In genomic region chr1:236002025-236002390, GRCh38 we compare ENCODE assay signal across 15 cellular contexts.
DNase-seq lines count a peak whose midpoint lies in the region; ATAC-seq and TF ChIP-seq lines count a peak whose summit lies in the region.
"Had no signal": no experiment of that assay in that cellular context is flagged by ENCODE, and none has a peak within 500 bp of the region (broad histone marks: within the 10 kb centered on the region; RNA-seq: fewer than 3 reads in every experiment).

No MANE protein-coding gene starts in this region.

- no peak for TF ChIP-seq EP300 in upper lobe of left lung (IDR thresholded peaks at IDR 0.05)

- peak overlapping the region in 2 of 4 donors; percentile 9 to 57 for H3K27ac ChIP-seq in upper lobe of left lung

- H3K36me3 ChIP-seq in upper lobe of left lung = peaks cover 0 to 3% (median 0%) of the 10 kb centered on the region in 4 donors

- H3K4me3 ChIP-seq in upper lobe of left lung = no peak overlapping the region

- peak overlapping the region; percentile 7 for H3K27ac Mint-ChIP-seq in activated CD4-positive, alpha-beta memory T cell treated with anti-CD3 and anti-CD28 coated beads, Interleukin-2, amount 10 ng/mL, durations not matched to agents 7 days and 5 days
- no peak overlapping the region for H3K27ac Mint-ChIP-seq in activated CD4-positive, alpha-beta memory T cell treated with anti-CD3 and anti-CD28 coated beads for 36 hours
- peak overlapping the region; percentile 25 for H3K27ac Mint-ChIP-seq in activated T-helper 1 cell treated with anti-CD3 and anti-CD28 coated beads, Interleukin-12 subunit alpha, Interleukin-12 subunit beta, Interleukin-2, Interleukin-4 antibody, amounts not matched to agents 30 ng/mL and 10 ng/mL and 1 ng/mL, durations not matched to agents 14 hours and 24 hours and 36 hours

- POLR2A ChIA-PET in activated CD4-positive, alpha-beta memory T cell treated with anti-CD3 and anti-CD28 coated beads, Interleukin-2, amount 10 ng/mL, durations not matched to agents 7 days and 5 days (lab: Charles Lee) = interaction anchor here (0.8 kb wide), 1 partner anchor 27 kb away, joined by 3 read pairs; no protein-coding TSS in a partner anchor
- POLR2A ChIA-PET in activated CD4-positive, alpha-beta memory T cell treated with anti-CD3 and anti-CD28 coated beads for 36 hours (lab: Charles Lee) = no interaction called here

- H3K9me3 ChIP-seq in upper lobe of left lung = no peaks in the 10 kb centered on the region

- no peaks in the 10 kb centered on the region for H3K27me3 Mint-ChIP-seq in activated CD4-positive, alpha-beta memory T cell treated with anti-CD3 and anti-CD28 coated beads, Interleukin-2, amount 10 ng/mL, durations not matched to agents 7 days and 5 days
- no peaks in the 10 kb centered on the region for H3K27me3 Mint-ChIP-seq in activated CD4-positive, alpha-beta memory T cell treated with anti-CD3 and anti-CD28 coated beads for 36 hours
- peaks cover 3% of the 10 kb centered on the region for H3K27me3 Mint-ChIP-seq in activated T-helper 1 cell treated with anti-CD3 and anti-CD28 coated beads, Interleukin-12 subunit alpha, Interleukin-12 subunit beta, Interleukin-2, Interleukin-4 antibody, amounts not matched to agents 30 ng/mL and 10 ng/mL and 1 ng/mL, durations not matched to agents 14 hours and 24 hours and 36 hours (ENCODE audit: insufficient read depth)

- no peaks in the 10 kb centered on the region for H3K27me3 ChIP-seq in upper lobe of left lung

- peaks cover 9% of the 10 kb centered on the region for H3K36me3 Mint-ChIP-seq in activated CD4-positive, alpha-beta memory T cell treated with anti-CD3 and anti-CD28 coated beads, Interleukin-2, amount 10 ng/mL, durations not matched to agents 7 days and 5 days (ENCODE audit: low read depth)
- H3K36me3 Mint-ChIP-seq in activated CD4-positive, alpha-beta memory T cell treated with anti-CD3 and anti-CD28 coated beads for 36 hours = no peaks in the 10 kb centered on the region
- H3K36me3 Mint-ChIP-seq in activated T-helper 1 cell treated with anti-CD3 and anti-CD28 coated beads, Interleukin-12 subunit alpha, Interleukin-12 subunit beta, Interleukin-2, Interleukin-4 antibody, amounts not matched to agents 30 ng/mL and 10 ng/mL and 1 ng/mL, durations not matched to agents 14 hours and 24 hours and 36 hours (ENCODE audit: low read depth) = no peaks in the 10 kb centered on the region

- peak; percentile 77 for ATAC-seq in left colon
- peak; percentile 3 to 13 for ATAC-seq in upper lobe of left lung (ENCODE audit: low FRiP score in 2 of 2)
- ATAC-seq: HCT116 had no signal

- intact Hi-C loops in activated CD4-positive, alpha-beta memory T cell treated with anti-CD3 and anti-CD28 coated beads for 36 hours (cut with micrococcal nuclease) = no loop called here
- intact Hi-C loops in activated T-helper 1 cell treated with anti-CD3 and anti-CD28 coated beads, Interleukin-12 subunit alpha, Interleukin-12 subunit beta, Interleukin-2, Interleukin-4 antibody, amounts not matched to agents 30 ng/mL and 10 ng/mL and 1 ng/mL, durations not matched to agents 14 hours and 24 hours and 36 hours (cut with micrococcal nuclease) = loop anchor here (5.0 kb wide), 1 partner anchor 80 kb away; no protein-coding TSS in a partner anchor
- intact Hi-C loops in left colon (cut with DNase I, micrococcal nuclease) = no loop called here

- peaks cover 3 to 23% (median 17%) of the 10 kb centered on the region in 4 donors for H3K4me1 ChIP-seq in upper lobe of left lung

- peaks cover 65% of the 10 kb centered on the region for H3K4me1 Mint-ChIP-seq in activated CD4-positive, alpha-beta memory T cell treated with anti-CD3 and anti-CD28 coated beads, Interleukin-2, amount 10 ng/mL, durations not matched to agents 7 days and 5 days
- H3K4me1 Mint-ChIP-seq in activated CD4-positive, alpha-beta memory T cell treated with anti-CD3 and anti-CD28 coated beads for 36 hours (ENCODE audit: low read depth) = peaks cover 48% of the 10 kb centered on the region
- H3K4me1 Mint-ChIP-seq in activated T-helper 1 cell treated with anti-CD3 and anti-CD28 coated beads, Interleukin-12 subunit alpha, Interleukin-12 subunit beta, Interleukin-2, Interleukin-4 antibody, amounts not matched to agents 30 ng/mL and 10 ng/mL and 1 ng/mL, durations not matched to agents 14 hours and 24 hours and 36 hours (ENCODE audit: low read depth) = peaks cover 64% of the 10 kb centered on the region

- TF ChIP-seq POLR2A in upper lobe of left lung (IDR thresholded peaks at IDR 0.05) = no peak

- H3K9me3 Mint-ChIP-seq in activated CD4-positive, alpha-beta memory T cell treated with anti-CD3 and anti-CD28 coated beads, Interleukin-2, amount 10 ng/mL, durations not matched to agents 7 days and 5 days = peaks cover 5% of the 10 kb centered on the region
- H3K9me3 Mint-ChIP-seq in activated CD4-positive, alpha-beta memory T cell treated with anti-CD3 and anti-CD28 coated beads for 36 hours = no peaks in the 10 kb centered on the region
- no peaks in the 10 kb centered on the region for H3K9me3 Mint-ChIP-seq in activated T-helper 1 cell treated with anti-CD3 and anti-CD28 coated beads, Interleukin-12 subunit alpha, Interleukin-12 subunit beta, Interleukin-2, Interleukin-4 antibody, amounts not matched to agents 30 ng/mL and 10 ng/mL and 1 ng/mL, durations not matched to agents 14 hours and 24 hours and 36 hours
- H3K9me3 Mint-ChIP-seq: CD14-positive monocyte had no signal

- TF ChIP-seq CTCF in upper lobe of left lung (IDR thresholded peaks at IDR 0.05) = no peak

- no peak overlapping the region for H3K4me3 Mint-ChIP-seq in activated CD4-positive, alpha-beta memory T cell treated with anti-CD3 and anti-CD28 coated beads, Interleukin-2, amount 10 ng/mL, durations not matched to agents 7 days and 5 days
- no peak overlapping the region for H3K4me3 Mint-ChIP-seq in activated CD4-positive, alpha-beta memory T cell treated with anti-CD3 and anti-CD28 coated beads for 36 hours
- H3K4me3 Mint-ChIP-seq in activated T-helper 1 cell treated with anti-CD3 and anti-CD28 coated beads, Interleukin-12 subunit alpha, Interleukin-12 subunit beta, Interleukin-2, Interleukin-4 antibody, amounts not matched to agents 30 ng/mL and 10 ng/mL and 1 ng/mL, durations not matched to agents 14 hours and 24 hours and 36 hours = no peak overlapping the region
- H3K4me3 Mint-ChIP-seq: CD14-positive monocyte had no signal

- CTCF ChIA-PET in activated CD4-positive, alpha-beta memory T cell treated with anti-CD3 and anti-CD28 coated beads, Interleukin-2, amount 10 ng/mL, durations not matched to agents 7 days and 5 days (lab: Charles Lee) = interaction anchor here (1.8 kb wide), 1 partner anchor 30 kb away, joined by 10 read pairs; no protein-coding TSS in a partner anchor
- CTCF ChIA-PET in activated CD4-positive, alpha-beta memory T cell treated with anti-CD3 and anti-CD28 coated beads for 36 hours (lab: Charles Lee) = no interaction called here

- DNase-seq in activated CD4-positive, alpha-beta memory T cell treated with anti-CD3 and anti-CD28 coated beads, Interleukin-2, amount 10 ng/mL, durations not matched to agents 7 days and 5 days = no peak
- DNase-seq in activated CD4-positive, alpha-beta memory T cell treated with anti-CD3 and anti-CD28 coated beads for 36 hours = no peak
- no peak for DNase-seq in activated T-helper 1 cell treated with anti-CD3 and anti-CD28 coated beads, Interleukin-12 subunit alpha, Interleukin-12 subunit beta, Interleukin-2, Interleukin-4 antibody, amounts not matched to agents 30 ng/mL and 10 ng/mL and 1 ng/mL, durations not matched to agents 14 hours and 24 hours and 36 hours (ENCODE audit: low spot score)
- DNase-seq in left colon (peak in 1 of 2 donors; percentile 45), upper lobe of left lung (no peak), NOMO-1 treated with dmso at 0.1 percent for 144 hours (lab: John Stamatoyannopoulos, UW; ENCODE audit: unreplicated experiment) (no peak), DMS53 (lab: John Stamatoyannopoulos, UW) (no peak)
- no peak for DNase-seq in activated effector memory CD4-positive, alpha-beta T cell treated with anti-CD3 and anti-CD28 coated beads, Interleukin-2, amount 50 U/mL, for 16 hours
- DNase-seq: cortex of kidney; NCI-H526; occipital lobe; stimulated activated CD4-positive, alpha-beta T cell treated with anti-CD3 and anti-CD28 coated beads, Interleukin-4, amount 100 ng/mL, for 1 hour; stimulated activated CD8-positive, alpha-beta memory T cell treated with anti-CD3 and anti-CD28 coated beads, Interleukin-4, amount 100 ng/mL, for 48 hours had no signal

- WGBS in upper lobe of left lung, 2 donors = 90 to 92% methylated on average over 7 of the region's 7 CpGs
